8 cellular contexts compared by ENCODE assay signal in genomic region chr1:1615256-1616044, GRCh38. TPM values are rescaled to one million over a fixed set of nuclear protein-coding genes. Genes with fewer than 3 reads are reported as not detected.
A peak's percentile ranks its signal among the peaks of the same experiment; 100 is the strongest.
DNase-seq lines count a peak whose midpoint lies in the region; ATAC-seq, FAIRE-seq and TF ChIP-seq lines count a peak whose summit lies in the region.

TSS of gene MIB2 (plus strand) at chr1:1615500. CDS start at chr1:1623453, 7,953 bp downstream.

- H3K27me3 ChIP-seq in SU-DHL-6 (ENCODE audit: low read length) (no peaks in the 10 kb centered on the region), pancreas (no peaks in the 10 kb centered on the region), thyroid gland (no peaks in the 10 kb centered on the region)

- ATAC-seq in HG02642 (IDR thresholded peaks at IDR 0.05; ENCODE audit: poor library complexity, unreplicated experiment) (peak; percentile 83), Right ventricle myocardium inferior (peak; percentile 95), pancreas (peak; percentile 90 to 96 (median 92))
- ATAC-seq in activated naive CD8-positive, alpha-beta T cell treated with anti-CD3 and anti-CD28 coated beads, Interleukin-2, amount 10 ng/mL, durations not matched to agents 7 days and 5 days (ENCODE audit: low read depth), result peak; percentile 86

- H3F3A ChIP-seq in SU-DHL-6 (ENCODE audit: insufficient read depth), result no peaks in the 10 kb centered on the region; the same call in 1 of the 2 replicates

- intact Hi-C loops in Right ventricle myocardium inferior (cut with DNase I), result loop anchor here (1.0 kb wide), 1 partner anchor 41 kb away; the partner anchor contains the start of gene SSU72
- intact Hi-C loops in pancreas (cut with DNase I), result no loop called here
- intact Hi-C loops in thyroid gland (cut with DNase I), result no loop called here

- H3K9me3 Mint-ChIP-seq in activated naive CD8-positive, alpha-beta T cell treated with anti-CD3 and anti-CD28 coated beads, Interleukin-2, amount 10 ng/mL, durations not matched to agents 7 days and 5 days, result no peaks in the 10 kb centered on the region

- H4K20me1 ChIP-seq in SU-DHL-6 (ENCODE audit: low read depth, low read length), result no peaks in the 10 kb centered on the region

- peak within 1 kb of the TSS; percentile 96 for H3K9ac ChIP-seq in SU-DHL-6 (ENCODE audit: low read length)

- peaks cover 5% of the 10 kb centered on the region for H3K36me3 Mint-ChIP-seq in activated naive CD8-positive, alpha-beta T cell treated with anti-CD3 and anti-CD28 coated beads, Interleukin-2, amount 10 ng/mL, durations not matched to agents 7 days and 5 days

- H2AFZ ChIP-seq in SU-DHL-6 (ENCODE audit: low read depth, low read length, severe bottlenecking), result peak within 1 kb of the TSS; percentile 43

- H3K4me2 ChIP-seq in SU-DHL-6 (ENCODE audit: low read depth, low read length, poor library complexity, severe bottlenecking), result peak within 1 kb of the TSS; percentile 96

- H3K4me1 ChIP-seq in pancreas, result peaks cover 0 to 16% (median 7%) of the 10 kb centered on the region in 3 donors
- peaks cover 31 to 49% of the 10 kb centered on the region in 2 donors for H3K4me1 ChIP-seq in thyroid gland

- no peak for FAIRE-seq in pancreas (lab: Jason Lieb, UNC)

- peak within 1 kb of the TSS; percentile 90 for H3K27ac Mint-ChIP-seq in activated naive CD8-positive, alpha-beta T cell treated with anti-CD3 and anti-CD28 coated beads, Interleukin-2, amount 10 ng/mL, durations not matched to agents 7 days and 5 days

- DNase-seq in GM12864 (ENCODE audit: low read depth) (peak; percentile 90), NCI-H1105 treated with DMSO at 0.1 percent for 48 hours (lab: John Stamatoyannopoulos, UW) (peak; percentile 98), Right ventricle myocardium inferior (ENCODE audit: missing footprints) (peak; percentile 98), pancreas (peak; percentile 94 to 99 (median 98)), thyroid gland (peak; percentile 96 to 97)
- DNase-seq in activated naive CD8-positive, alpha-beta T cell treated with anti-CD3 and anti-CD28 coated beads, Interleukin-2, amount 10 ng/mL, durations not matched to agents 7 days and 5 days, result peak; percentile 100

- H3K36me3 ChIP-seq in SU-DHL-6 (ENCODE audit: low read length) (no peaks in the 10 kb centered on the region), pancreas (no peaks in the 10 kb centered on the region), thyroid gland (peaks cover 0 to 10% of the 10 kb centered on the region in 2 donors)

- no peaks in the 10 kb centered on the region for H3K9me2 ChIP-seq in SU-DHL-6 (replicated peaks; ENCODE audit: insufficient read depth, low read length)

- peak; percentile 64 to 88 for TF ChIP-seq POLR2A in thyroid gland (IDR thresholded peaks at IDR 0.05)

- TF ChIP-seq CTCF in GM12864 (IDR thresholded peaks at IDR 0.05; ENCODE audit: low read depth, low read length, missing control alignments) (no peak), SU-DHL-6 (IDR thresholded peaks at IDR 0.05; ENCODE audit: insufficient read depth, low read length, poor library complexity, severe bottlenecking) (no peak), pancreas (IDR thresholded peaks at IDR 0.05) (no peak), thyroid gland (IDR thresholded peaks at IDR 0.05) (peak in 1 of 6 experiments; percentile 16)

- H3K4me3 ChIP-seq in GM12864 (ENCODE audit: low read depth, low read length), result peak within 1 kb of the TSS; percentile 90
- peak within 1 kb of the TSS; percentile 94 for H3K4me3 ChIP-seq in SU-DHL-6 (ENCODE audit: insufficient read depth, low read length, poor library complexity, severe bottlenecking)
- H3K4me3 ChIP-seq in pancreas, result peak within 1 kb of the TSS; percentile 95 to 100 (median 100)
- H3K4me3 ChIP-seq in thyroid gland (replicated peaks in 1 of 3), result peak within 1 kb of the TSS; percentile 50 to 100 (median 91)

- H3K4me3 Mint-ChIP-seq in activated naive CD8-positive, alpha-beta T cell treated with anti-CD3 and anti-CD28 coated beads, Interleukin-2, amount 10 ng/mL, durations not matched to agents 7 days and 5 days, result peak within 1 kb of the TSS; percentile 89

- peaks cover 19% of the 10 kb centered on the region for H3K4me1 Mint-ChIP-seq in activated naive CD8-positive, alpha-beta T cell treated with anti-CD3 and anti-CD28 coated beads, Interleukin-2, amount 10 ng/mL, durations not matched to agents 7 days and 5 days

- POLR2A ChIA-PET in activated naive CD8-positive, alpha-beta T cell treated with anti-CD3 and anti-CD28 coated beads, Interleukin-2, amount 10 ng/mL, durations not matched to agents 7 days and 5 days (lab: Charles Lee), result interaction anchor here (0.6 to 5.0 kb wide), 11 partner anchors 9 to 240 kb away, joined by 3 to 76 read pairs (median 8); partner anchors contain the start of genes AURKAIP1, CCNL2, MMP23B and MRPL20

- H3K27ac ChIP-seq in SU-DHL-6 (ENCODE audit: low read depth, low read length) (peak within 1 kb of the TSS; percentile 87), pancreas (peak within 1 kb of the TSS; percentile 98 to 100 (median 100)), thyroid gland (peak within 1 kb of the TSS; percentile 100)

- H3K27me3 Mint-ChIP-seq in activated naive CD8-positive, alpha-beta T cell treated with anti-CD3 and anti-CD28 coated beads, Interleukin-2, amount 10 ng/mL, durations not matched to agents 7 days and 5 days, result no peaks in the 10 kb centered on the region

- H3K79me2 ChIP-seq in SU-DHL-6 (ENCODE audit: insufficient read depth, low read length), result 0 out of 2 replicates have a peak, but pooled peaks cover 3% of the 10 kb centered on the region

- WGBS in pancreas, 2 donors, result 0% methylated on average over 71 to 107 of the region's 107 CpGs
- 0 to 1% methylated on average over 9 to 27 of the region's 107 CpGs for WGBS in thyroid gland, 2 donors

- H3K9me3 ChIP-seq in SU-DHL-6 (ENCODE audit: insufficient read depth, low read length) (no peaks in the 10 kb centered on the region), pancreas (no peaks in the 10 kb centered on the region), thyroid gland (no peaks in the 10 kb centered on the region)

RNA-seq across cellular contexts. Expression of gene MIB2, which starts in this region (rescaled TPM):
- 10 to 100 TPM; 72.6 to 75.2 TPM for total RNA-seq in activated naive CD8-positive, alpha-beta T cell treated with anti-CD3 and anti-CD28 coated beads, Interleukin-2, amount 10 ng/mL, durations not matched to agents 7 days and 5 days
- total RNA-seq in Right ventricle myocardium inferior (103 TPM), pancreas (10 to 100 TPM; 27.4 to 60.8 (median 32.4) TPM), thyroid gland (100 to 1,000 TPM in 1 of 4 donors, 10 to 100 TPM in 3; 54.6 to 110 (median 86.4) TPM)
- 100 to 1,000 TPM; 140 to 253 TPM for polyA plus RNA-seq in pancreas

Comparison
In these comparisons a context has a peak if more than half of its experiments do, and no peak if none do; other contexts are left out.
1. Peak in every context shown above with its lines: DNase-seq, ATAC-seq, H3K4me3 ChIP-seq and H3K27ac ChIP-seq.